Comparison of ENCODE assay signal across 16 cellular contexts in genomic region chr14:37588956-37589737, GRCh38. TPM values are rescaled to one million over a fixed set of nuclear protein-coding genes. Genes with fewer than 3 reads are reported as not detected.
DNase-seq lines count a peak whose midpoint lies in the region; ATAC-seq and TF ChIP-seq lines count a peak whose summit lies in the region.
"Had no signal": no experiment of that assay in that cellular context is flagged by ENCODE, and none has a peak within 500 bp of the region (broad histone marks: within the 10 kb centered on the region; RNA-seq: fewer than 3 reads in every experiment).

No MANE protein-coding gene starts in this region.

- H3K36me3 Mint-ChIP-seq in type B pancreatic cell = peaks cover 20% of the 10 kb centered on the region

- intact Hi-C loops in esophagus squamous epithelium (cut with DNase I) (no loop called here), aorta (cut with DNase I) (no loop called here)

- H3K9me3 ChIP-seq in esophagus squamous epithelium (no peaks in the 10 kb centered on the region), aorta (ENCODE audit: control insufficient read depth, low read length) (peaks cover 3% of the 10 kb centered on the region)
- H3K9me3 ChIP-seq: gastrocnemius medialis, uterus had no signal

- peak overlapping the region; percentile 85 for H3K4me3 Mint-ChIP-seq in type B pancreatic cell

- H3K4me3 ChIP-seq in esophagus squamous epithelium (peak overlapping the region; percentile 58 to 72 (median 62)), aorta (ENCODE audit: low read length in 2 of 2) (no peak overlapping the region)
- H3K4me3 ChIP-seq: uterus had no signal

- peaks cover 14% of the 10 kb centered on the region for H3K4me1 Mint-ChIP-seq in type B pancreatic cell (ENCODE audit: unreplicated experiment)

- peaks cover 94% of the 10 kb centered on the region for H3K27me3 Mint-ChIP-seq in type B pancreatic cell

- TF ChIP-seq CTCF in esophagus squamous epithelium (IDR thresholded peaks at IDR 0.05) (no peak), type B pancreatic cell (conservative IDR thresholded peaks at IDR 0.05) (no peak)

- no peak for ATAC-seq in aorta (ENCODE audit: low FRiP score)
- ATAC-seq: gastrocnemius medialis, left cardiac atrium had no signal

- peak; percentile 67 for DNase-seq in NCI-H510A treated with DMSO at 0.1 percent for 48 hours (lab: John Stamatoyannopoulos, UW)
- DNase-seq in NCI-H510A (lab: John Stamatoyannopoulos, UW) = no peak
- DNase-seq in NCI-H748 (lab: John Stamatoyannopoulos, UW; ENCODE audit: unreplicated experiment) = peak; percentile 93
- no peak for DNase-seq in esophagus squamous epithelium (lab: John Stamatoyannopoulos, UW)
- no peak for DNase-seq in type B pancreatic cell (ENCODE audit: extremely low spot score, unreplicated experiment)
- no peak for DNase-seq in stimulated activated CD4-positive, alpha-beta T cell treated with anti-CD3 and anti-CD28 coated beads, Interleukin-2, amount 100 ng/mL, for 48 hours
- no peak for DNase-seq in aorta
- no peak for DNase-seq in A172 (ENCODE audit: low spot score)
- DNase-seq: activated CD4-positive, CD25-positive, alpha-beta regulatory T cell treated with anti-CD3 and anti-CD28 coated beads, Interleukin-2, amount 50 U/mL, for 72 hours; activated effector memory CD4-positive, alpha-beta T cell treated with Interleukin-2 at 50 U/mL for 16 hours; gastrocnemius medialis; left cardiac atrium; NCI-H1694 treated with DMSO at 0.1 percent for 48 hours; uterus had no signal

- H3K27me3 ChIP-seq in esophagus squamous epithelium = peaks cover 0 to 100% (median 24%) of the 10 kb centered on the region in 4 donors
- H3K27me3 ChIP-seq in aorta (ENCODE audit: control insufficient read depth in 1 of 2, insufficient read depth in 2 of 2, low read length in 1 of 2) = no peaks in the 10 kb centered on the region

- H3K27ac ChIP-seq in esophagus squamous epithelium = peak overlapping the region; percentile 84 to 95 (median 90)
- no peak overlapping the region for H3K27ac ChIP-seq in aorta (ENCODE audit: low read depth in 1 of 2, low read length in 2 of 2)
- H3K27ac ChIP-seq: gastrocnemius medialis, uterus had no signal

- WGBS in esophagus squamous epithelium, 2 donors = 9% methylated on average over 9 to 15 of the region's 16 CpGs
- WGBS in aorta, 2 donors = 26 to 28% methylated on average over 16 of the region's 16 CpGs

- H3K9me3 Mint-ChIP-seq in type B pancreatic cell = no peaks in the 10 kb centered on the region

- peaks cover 5 to 65% (median 12%) of the 10 kb centered on the region in 3 donors for H3K4me1 ChIP-seq in esophagus squamous epithelium
- no peaks in the 10 kb centered on the region for H3K4me1 ChIP-seq in aorta (ENCODE audit: control insufficient read depth in 1 of 2, insufficient read depth in 2 of 2, low read length in 2 of 2)
- H3K4me1 ChIP-seq: uterus had no signal

- H3K27ac Mint-ChIP-seq in type B pancreatic cell = peak overlapping the region; percentile 88

- TF ChIP-seq POLR2A in esophagus squamous epithelium (IDR thresholded peaks at IDR 0.05) = no peak

- no peaks in the 10 kb centered on the region for H3K36me3 ChIP-seq in esophagus squamous epithelium
- H3K36me3 ChIP-seq in aorta (ENCODE audit: control insufficient read depth in 1 of 2, insufficient read depth in 2 of 2, low read length in 1 of 2) = no peaks in the 10 kb centered on the region
- H3K36me3 ChIP-seq: gastrocnemius medialis, uterus had no signal

RNA-seq across cellular contexts. Expression of gene FOXA1, which starts 5.9 kb away (rescaled TPM):
- total RNA-seq in esophagus squamous epithelium = 10 to 100 TPM; 27.7 to 34.4 (median 29.1) TPM
- total RNA-seq in type B pancreatic cell (ENCODE audit: low replicate concordance) = 51.0 and 58.9 TPM in 2 replicates
- not detected for total RNA-seq in aorta
- polyA plus RNA-seq in aorta = 1 to 10 TPM in 1 of 2 donors, not detected in 1; 1.4 TPM
- 1.4 and 1.7 TPM in 2 replicates for total RNA-seq in A172 (2014; rRNA removed; shearing (Covaris generic))
- total RNA-seq: left cardiac atrium, uterus had no signal

RNA-seq across cellular contexts. Expression of gene TTC6, which starts 6.3 kb away (rescaled TPM):
- total RNA-seq in esophagus squamous epithelium (1 to 10 TPM in 3 of 4 donors, under 1 TPM in 1; 0.82 to 8.4 (median 3.5) TPM), type B pancreatic cell (ENCODE audit: low replicate concordance) (3.0 and 4.6 TPM in 2 replicates), aorta (not detected)
- not detected for polyA plus RNA-seq in aorta
- total RNA-seq in A172 (2014; rRNA removed; shearing (Covaris generic)) = 0.14 and 1.5 TPM in 2 replicates
- total RNA-seq: gastrocnemius medialis, left cardiac atrium, SK-MEL-5 had no signal
- polyA plus RNA-seq: AG04450 had no signal

Comparison
In these comparisons a context has a peak if more than half of its experiments do, and no peak if none do; other contexts are left out.
1. DNase-seq: peak in NCI-H510A treated with DMSO at 0.1 percent for 48 hours (single experiment) and NCI-H748 (single experiment); none in NCI-H510A (single experiment), esophagus squamous epithelium (single experiment), type B pancreatic cell (single experiment), stimulated activated CD4-positive, alpha-beta T cell treated with anti-CD3 and anti-CD28 coated beads, Interleukin-2, amount 100 ng/mL, for 48 hours (0 of 2), aorta (0 of 2) and A172 (single experiment).
2. H3K27ac ChIP-seq: peak in esophagus squamous epithelium (4 of 4); none in aorta (0 of 2).
3. H3K4me3 ChIP-seq: peak in esophagus squamous epithelium (4 of 4); none in aorta (0 of 2).
4. RNA of gene FOXA1, which starts 5.9 kb away (total RNA-seq): 51.0 to 58.9 TPM in type B pancreatic cell and 27.7 to 34.4 TPM in esophagus squamous epithelium; 1.4 to 1.7 TPM in A172 and not detected in aorta; every median in the first group is over 10 times any median in the second.